In genomic region chr5:149583394-149583793, GRCh38 we compare ENCODE assay signal across 11 cellular contexts. TPM values are rescaled to one million over a fixed set of nuclear protein-coding genes. Genes with fewer than 3 reads are reported as not detected.
A peak's percentile ranks its signal among the peaks of the same experiment; 100 is the strongest.
DNase-seq lines count a peak whose midpoint lies in the region; ATAC-seq and TF ChIP-seq lines count a peak whose summit lies in the region.
"Had no signal": no experiment of that assay in that cellular context is flagged by ENCODE, and none has a peak within 500 bp of the region (broad histone marks: within the 10 kb centered on the region; RNA-seq: fewer than 3 reads in every experiment).

No MANE protein-coding gene starts in this region.

- no peaks in the 10 kb centered on the region for H3K36me3 Mint-ChIP-seq in mesothelial cell of epicardium

- H3K27ac ChIP-seq in HEK293 (ENCODE audit: extremely low read depth, low read depth, low read length) (no peak overlapping the region), angular gyrus (ENCODE audit: low read depth, low read length) (peak overlapping the region; percentile 91), right atrium auricular region (peak overlapping the region; percentile 89 to 93)

- peaks cover 28% of the 10 kb centered on the region for H3K4me1 Mint-ChIP-seq in mesothelial cell of epicardium

- CTCF ChIA-PET in HEK293 (lab: Yijun Ruan, JAX) = interaction anchor here (2.1 kb wide), 1 partner anchor 35 kb away, joined by 10 read pairs; no protein-coding TSS in a partner anchor

- no peak overlapping the region for H3K27ac Mint-ChIP-seq in mesothelial cell of epicardium

- H3K36me3 ChIP-seq in HEK293 (ENCODE audit: control insufficient read depth in 2 of 2, insufficient read depth in 1 of 2, low read length in 2 of 2) (no peaks in the 10 kb centered on the region), right atrium auricular region (no peaks in the 10 kb centered on the region)

- TF ChIP-seq CTCF in HEK293 (tag by site-specific recombination; IDR thresholded peaks at IDR 0.05) (no peak), right atrium auricular region (IDR thresholded peaks at IDR 0.05) (no peak), mesothelial cell of epicardium (IDR thresholded peaks at IDR 0.05; ENCODE audit: unreplicated experiment) (no peak)

- peaks cover 3% of the 10 kb centered on the region for H3K9me3 Mint-ChIP-seq in mesothelial cell of epicardium

- DNase-seq in right atrium auricular region (ENCODE audit: low spot score) = no peak
- DNase-seq in renal cortical epithelial cell (ENCODE audit: low read depth) = peak; percentile 36
- DNase-seq in NOMO-1 treated with dmso at 0.1 percent for 144 hours (lab: John Stamatoyannopoulos, UW; ENCODE audit: unreplicated experiment) = no peak
- no peak for DNase-seq in NCI-H2227 treated with DMSO at 0.1 percent for 48 hours (lab: John Stamatoyannopoulos, UW)
- no peak for DNase-seq in mesothelial cell of epicardium (ENCODE audit: low spot score in 2 of 2, unreplicated experiment in 2 of 2)
- DNase-seq: activated naive CD4-positive, alpha-beta T cell treated with anti-CD3 and anti-CD28 coated beads, Interleukin-2, amount 50 U/mL, for 16 hours; NCI-H187 treated with DMSO at 0.1 percent for 48 hours; T-helper 2 cell had no signal

- POLR2A ChIA-PET in HEK293 (lab: Yijun Ruan, JAX) = no interaction called here

- H3K4me3 ChIP-seq in HEK293 (ENCODE audit: low read depth, low read length) = no peak overlapping the region
- H3K4me3 ChIP-seq in right atrium auricular region = no peak overlapping the region

- no peaks in the 10 kb centered on the region for H3K27me3 ChIP-seq in right atrium auricular region

- peaks cover 4% of the 10 kb centered on the region for H3K4me1 ChIP-seq in HEK293 (ENCODE audit: control insufficient read depth, insufficient read depth, low read length)
- H3K4me1 ChIP-seq in right atrium auricular region = peaks cover 0 to 49% of the 10 kb centered on the region in 2 donors

- H3K9me3 ChIP-seq in HEK293 (ENCODE audit: control insufficient read depth, insufficient read depth, low read depth, low read length) = no peaks in the 10 kb centered on the region
- no peaks in the 10 kb centered on the region for H3K9me3 ChIP-seq in right atrium auricular region

- no peaks in the 10 kb centered on the region for H3K27me3 Mint-ChIP-seq in mesothelial cell of epicardium (ENCODE audit: low read depth)

- no peak for ATAC-seq in HG02571 (IDR thresholded peaks at IDR 0.05; ENCODE audit: unreplicated experiment)

- no peak overlapping the region for H3K4me3 Mint-ChIP-seq in mesothelial cell of epicardium

TF ChIP-seq in HEK293, 187 proteins besides CTCF, POLR2A, EP300 and RAD21:
- TF ChIP-seq ZSCAN18 (tag by site-specific recombination; IDR thresholded peaks at IDR 0.05) = no peak
- TF ChIP-seq ZNF140 (tag by site-specific recombination; IDR thresholded peaks at IDR 0.05) = no peak
- peak; percentile 29; the same call in 1 of the 2 replicates for TF ChIP-seq ZBTB17 (tag by site-specific recombination; IDR thresholded peaks at IDR 0.05)
- TF ChIP-seq ZBTB20 (tag by site-specific recombination; IDR thresholded peaks at IDR 0.05) = no peak
- no peak for TF ChIP-seq ZNF664 (tag by site-specific recombination; IDR thresholded peaks at IDR 0.05)
- no peak for TF ChIP-seq ZNF404 (tag by site-specific recombination; IDR thresholded peaks at IDR 0.05)
- TF ChIP-seq KLF8 (tag by site-specific recombination; IDR thresholded peaks at IDR 0.05) = no peak
TF ChIP-seq in HEK293: peak in this region for 1.

RNA-seq across cellular contexts. Expression of gene ARHGEF37, which starts 2.1 kb away (rescaled TPM):
- total RNA-seq in right atrium auricular region (10 to 100 TPM; 11.0 to 13.7 TPM), renal cortical epithelial cell (10.2 and 10.8 TPM in 2 replicates), mesothelial cell of epicardium (9.1 to 10.1 TPM (median 10.0 TPM) in 3 replicates)

RNA-seq across cellular contexts. Expression of gene CSNK1A1, which starts 32.2 kb away (rescaled TPM):
- total RNA-seq in right atrium auricular region = 100 to 1,000 TPM; 171 to 192 TPM
- 316 and 512 TPM in 2 replicates for total RNA-seq in renal cortical epithelial cell
- total RNA-seq in mesothelial cell of epicardium = 246 to 254 TPM (median 248 TPM) in 3 replicates
